Comparison of ENCODE assay signal across 1 cellular context in the genomic region with DNA sequence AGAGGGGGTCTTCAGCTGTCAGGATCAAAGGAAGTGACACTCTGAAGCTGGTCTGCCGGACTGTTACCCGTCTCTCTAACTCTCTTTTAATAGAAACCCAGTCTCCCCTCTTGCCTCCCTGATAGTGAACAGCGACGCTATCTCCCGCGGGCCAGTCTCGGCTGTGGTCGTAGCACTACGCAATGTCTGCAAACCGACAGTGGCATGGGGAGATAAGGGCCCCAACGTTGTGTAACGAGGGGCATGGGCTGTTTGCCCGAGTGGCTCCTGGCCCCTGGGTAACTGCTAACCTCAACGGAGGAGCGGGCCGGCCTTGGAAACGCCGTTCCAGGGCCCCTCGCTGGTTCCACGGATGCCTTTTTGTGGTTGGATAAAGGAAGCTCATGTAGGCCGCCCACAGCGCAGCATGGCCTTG.
A peak's percentile ranks its signal among the peaks of the same experiment; 100 is the strongest.
TF ChIP-seq lines count a peak whose summit lies in the region.

No MANE protein-coding gene starts in this region.

TF ChIP-seq in K562, 482 proteins besides CTCF, POLR2A, EP300 and RAD21 (continued from another document and continues in another):
- TF ChIP-seq, protein P1, sequence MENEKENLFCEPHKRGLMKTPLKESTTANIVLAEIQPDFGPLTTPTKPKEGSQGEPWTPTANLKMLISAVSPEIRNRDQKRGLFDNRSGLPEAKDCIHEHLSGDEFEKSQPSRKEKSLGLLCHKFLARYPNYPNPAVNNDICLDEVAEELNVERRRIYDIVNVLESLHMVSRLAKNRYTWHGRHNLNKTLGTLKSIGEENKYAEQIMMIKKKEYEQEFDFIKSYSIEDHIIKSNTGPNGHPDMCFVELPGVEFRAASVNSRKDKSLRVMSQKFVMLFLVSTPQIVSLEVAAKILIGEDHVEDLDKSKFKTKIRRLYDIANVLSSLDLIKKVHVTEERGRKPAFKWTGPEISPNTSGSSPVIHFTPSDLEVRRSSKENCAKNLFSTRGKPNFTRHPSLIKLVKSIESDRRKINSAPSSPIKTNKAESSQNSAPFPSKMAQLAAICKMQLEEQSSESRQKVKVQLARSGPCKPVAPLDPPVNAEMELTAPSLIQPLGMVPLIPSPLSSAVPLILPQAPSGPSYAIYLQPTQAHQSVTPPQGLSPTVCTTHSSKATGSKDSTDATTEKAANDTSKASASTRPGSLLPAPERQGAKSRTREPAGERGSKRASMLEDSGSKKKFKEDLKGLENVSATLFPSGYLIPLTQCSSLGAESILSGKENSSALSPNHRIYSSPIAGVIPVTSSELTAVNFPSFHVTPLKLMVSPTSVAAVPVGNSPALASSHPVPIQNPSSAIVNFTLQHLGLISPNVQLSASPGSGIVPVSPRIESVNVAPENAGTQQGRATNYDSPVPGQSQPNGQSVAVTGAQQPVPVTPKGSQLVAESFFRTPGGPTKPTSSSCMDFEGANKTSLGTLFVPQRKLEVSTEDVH (IDR thresholded peaks at IDR 0.05; ENCODE audit: low read depth, partially characterized antibody): no peak
- TF ChIP-seq DDX20 (tag; IDR thresholded peaks at IDR 0.05; ENCODE audit: low read depth) (no peak), ZNF384 (IDR thresholded peaks at IDR 0.05; ENCODE audit: low read depth, low read length) (no peak), RUNX1 (IDR thresholded peaks at IDR 0.05; ENCODE audit: low read depth) (peak; percentile 84), CBFA2T3 (IDR thresholded peaks at IDR 0.05) (peak; percentile 94), SUPT5H (IDR thresholded peaks at IDR 0.05) (no peak), PML (IDR thresholded peaks at IDR 0.05; ENCODE audit: low read length) (peak; percentile 84), CBX1 (IDR thresholded peaks at IDR 0.05; ENCODE audit: low read depth) (no peak), SOX6 (IDR thresholded peaks at IDR 0.05) (peak; percentile 68), HDAC1 (IDR thresholded peaks at IDR 0.05) (0 out of 4 replicates have a peak, but pooled peaks of 1 of the 2 experiments have one; percentile 19), ERF (CRISPR knock-in tag; IDR thresholded peaks at IDR 0.05) (0 out of 2 replicates have a peak, but pooled peaks have one; percentile 46), ZNF274 (IDR thresholded peaks at IDR 0.05; ENCODE audit: borderline replicate concordance, low read depth, low read length) (no peak), ZNF766 (CRISPR knock-in tag; conservative IDR thresholded peaks at IDR 0.05) (peak; percentile 45; the same call in 1 of the 2 replicates), HIVEP1 (CRISPR knock-in tag; IDR thresholded peaks at IDR 0.05) (no peak), ZNF444 (CRISPR knock-in tag; IDR thresholded peaks at IDR 0.05) (0 out of 2 replicates have a peak, but pooled peaks have one; percentile 21), FOXM1 (IDR thresholded peaks at IDR 0.05; ENCODE audit: low read depth) (peak; percentile 48; the same call in 1 of the 2 replicates), FOXM1 (CRISPR knock-in tag; IDR thresholded peaks at IDR 0.05; ENCODE audit: low read depth) (no peak), CBX3 (IDR thresholded peaks at IDR 0.05; ENCODE audit: borderline replicate concordance in 1 of 2, low read length in 2 of 2) (peak in 1 of 2 experiments; percentile 71; a peak in 1 of 3 replicates), GATAD2A (IDR thresholded peaks at IDR 0.05) (no peak), POLR2AphosphoS5 (IDR thresholded peaks at IDR 0.05; ENCODE audit: control insufficient read depth, insufficient read depth, low read depth, low read length) (peak; percentile 91), ZNF583 (CRISPR knock-in tag; IDR thresholded peaks at IDR 0.05) (peak; percentile 70; the same call in 1 of the 2 replicates), TAL1 (IDR thresholded peaks at IDR 0.05) (peak; percentile 86), ARID1B (IDR thresholded peaks at IDR 0.05) (peak; percentile 93), CEBPG (CRISPR knock-in tag; IDR thresholded peaks at IDR 0.05) (peak; percentile 79), CEBPG (tag; conservative IDR thresholded peaks at IDR 0.05 in 1 of 2, IDR thresholded peaks at IDR 0.05 in 1 of 2) (peak; percentile 54 to 67; a peak in 3 of 4 replicates), ATF7 (IDR thresholded peaks at IDR 0.05) (peak; percentile 46; the same call in 1 of the 2 replicates), ZNF197 (CRISPR knock-in tag; IDR thresholded peaks at IDR 0.05; ENCODE audit: low read depth) (no peak), MAZ (CRISPR knock-in tag; conservative IDR thresholded peaks at IDR 0.05 in 1 of 2, IDR thresholded peaks at IDR 0.05 in 1 of 2) (peak; percentile 56 to 83), HMGN3 (IDR thresholded peaks at IDR 0.05; ENCODE audit: borderline replicate concordance, extremely low read depth, insufficient read length, low read depth, low read length) (peak; percentile 66), HDAC3 (IDR thresholded peaks at IDR 0.05; ENCODE audit: borderline replicate concordance, partially characterized antibody) (peak; percentile 67), LEF1 (IDR thresholded peaks at IDR 0.05) (peak; percentile 59; the same call in 1 of the 2 replicates), TRIM24 (IDR thresholded peaks at IDR 0.05) (peak; percentile 92), ESRRA (IDR thresholded peaks at IDR 0.05; ENCODE audit: borderline replicate concordance, low read depth) (peak; percentile 29; the same call in 1 of the 2 replicates), ZNF239 (CRISPR knock-in tag; IDR thresholded peaks at IDR 0.05) (peak; percentile 72), SNRNP70 (optimal IDR thresholded peaks at IDR 0.05; ENCODE audit: low read depth, low read length) (no peak), SP2 (IDR thresholded peaks at IDR 0.05; ENCODE audit: extremely low read depth, low read depth, low read length, poor library complexity, severe bottlenecking) (no peak), CTBP1 (IDR thresholded peaks at IDR 0.05; ENCODE audit: borderline replicate concordance) (peak; percentile 53; the same call in 1 of the 2 replicates), ZNF644 (tag; IDR thresholded peaks at IDR 0.05; ENCODE audit: low read depth) (no peak), SMARCE1 (IDR thresholded peaks at IDR 0.05) (peak; percentile 80), CBFB (CRISPR knock-in tag; IDR thresholded peaks at IDR 0.05) (peak; percentile 92; the same call in 1 of the 2 replicates), SMAD4 (CRISPR knock-in tag; conservative IDR thresholded peaks at IDR 0.05) (peak; percentile 96), HDAC2 (IDR thresholded peaks at IDR 0.05) (0 out of 2 replicates have a peak, but pooled peaks have one; percentile 35)
- TF ChIP-seq, protein P2, sequence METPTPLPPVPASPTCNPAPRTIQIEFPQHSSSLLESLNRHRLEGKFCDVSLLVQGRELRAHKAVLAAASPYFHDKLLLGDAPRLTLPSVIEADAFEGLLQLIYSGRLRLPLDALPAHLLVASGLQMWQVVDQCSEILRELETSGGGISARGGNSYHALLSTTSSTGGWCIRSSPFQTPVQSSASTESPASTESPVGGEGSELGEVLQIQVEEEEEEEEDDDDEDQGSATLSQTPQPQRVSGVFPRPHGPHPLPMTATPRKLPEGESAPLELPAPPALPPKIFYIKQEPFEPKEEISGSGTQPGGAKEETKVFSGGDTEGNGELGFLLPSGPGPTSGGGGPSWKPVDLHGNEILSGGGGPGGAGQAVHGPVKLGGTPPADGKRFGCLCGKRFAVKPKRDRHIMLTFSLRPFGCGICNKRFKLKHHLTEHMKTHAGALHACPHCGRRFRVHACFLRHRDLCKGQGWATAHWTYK (CRISPR knock-in tag; IDR thresholded peaks at IDR 0.05): peak; percentile 84
- TF ChIP-seq, protein P3, sequence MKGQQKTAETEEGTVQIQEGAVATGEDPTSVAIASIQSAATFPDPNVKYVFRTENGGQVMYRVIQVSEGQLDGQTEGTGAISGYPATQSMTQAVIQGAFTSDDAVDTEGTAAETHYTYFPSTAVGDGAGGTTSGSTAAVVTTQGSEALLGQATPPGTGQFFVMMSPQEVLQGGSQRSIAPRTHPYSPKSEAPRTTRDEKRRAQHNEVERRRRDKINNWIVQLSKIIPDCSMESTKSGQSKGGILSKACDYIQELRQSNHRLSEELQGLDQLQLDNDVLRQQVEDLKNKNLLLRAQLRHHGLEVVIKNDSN (CRISPR knock-in tag; IDR thresholded peaks at IDR 0.05): no peak
- TF ChIP-seq, protein P4, sequence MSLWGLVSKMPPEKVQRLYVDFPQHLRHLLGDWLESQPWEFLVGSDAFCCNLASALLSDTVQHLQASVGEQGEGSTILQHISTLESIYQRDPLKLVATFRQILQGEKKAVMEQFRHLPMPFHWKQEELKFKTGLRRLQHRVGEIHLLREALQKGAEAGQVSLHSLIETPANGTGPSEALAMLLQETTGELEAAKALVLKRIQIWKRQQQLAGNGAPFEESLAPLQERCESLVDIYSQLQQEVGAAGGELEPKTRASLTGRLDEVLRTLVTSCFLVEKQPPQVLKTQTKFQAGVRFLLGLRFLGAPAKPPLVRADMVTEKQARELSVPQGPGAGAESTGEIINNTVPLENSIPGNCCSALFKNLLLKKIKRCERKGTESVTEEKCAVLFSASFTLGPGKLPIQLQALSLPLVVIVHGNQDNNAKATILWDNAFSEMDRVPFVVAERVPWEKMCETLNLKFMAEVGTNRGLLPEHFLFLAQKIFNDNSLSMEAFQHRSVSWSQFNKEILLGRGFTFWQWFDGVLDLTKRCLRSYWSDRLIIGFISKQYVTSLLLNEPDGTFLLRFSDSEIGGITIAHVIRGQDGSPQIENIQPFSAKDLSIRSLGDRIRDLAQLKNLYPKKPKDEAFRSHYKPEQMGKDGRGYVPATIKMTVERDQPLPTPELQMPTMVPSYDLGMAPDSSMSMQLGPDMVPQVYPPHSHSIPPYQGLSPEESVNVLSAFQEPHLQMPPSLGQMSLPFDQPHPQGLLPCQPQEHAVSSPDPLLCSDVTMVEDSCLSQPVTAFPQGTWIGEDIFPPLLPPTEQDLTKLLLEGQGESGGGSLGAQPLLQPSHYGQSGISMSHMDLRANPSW (CRISPR knock-in tag; IDR thresholded peaks at IDR 0.05): no peak
- TF ChIP-seq, protein P5, sequence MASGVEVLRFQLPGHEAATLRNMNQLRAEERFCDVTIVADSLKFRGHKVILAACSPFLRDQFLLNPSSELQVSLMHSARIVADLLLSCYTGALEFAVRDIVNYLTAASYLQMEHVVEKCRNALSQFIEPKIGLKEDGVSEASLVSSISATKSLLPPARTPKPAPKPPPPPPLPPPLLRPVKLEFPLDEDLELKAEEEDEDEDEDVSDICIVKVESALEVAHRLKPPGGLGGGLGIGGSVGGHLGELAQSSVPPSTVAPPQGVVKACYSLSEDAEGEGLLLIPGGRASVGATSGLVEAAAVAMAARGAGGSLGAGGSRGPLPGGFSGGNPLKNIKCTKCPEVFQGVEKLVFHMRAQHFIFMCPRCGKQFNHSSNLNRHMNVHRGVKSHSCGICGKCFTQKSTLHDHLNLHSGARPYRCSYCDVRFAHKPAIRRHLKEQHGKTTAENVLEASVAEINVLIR (CRISPR knock-in tag; IDR thresholded peaks at IDR 0.05): 0 out of 2 replicates have a peak, but pooled peaks have one; percentile 57
- TF ChIP-seq, protein P6, sequence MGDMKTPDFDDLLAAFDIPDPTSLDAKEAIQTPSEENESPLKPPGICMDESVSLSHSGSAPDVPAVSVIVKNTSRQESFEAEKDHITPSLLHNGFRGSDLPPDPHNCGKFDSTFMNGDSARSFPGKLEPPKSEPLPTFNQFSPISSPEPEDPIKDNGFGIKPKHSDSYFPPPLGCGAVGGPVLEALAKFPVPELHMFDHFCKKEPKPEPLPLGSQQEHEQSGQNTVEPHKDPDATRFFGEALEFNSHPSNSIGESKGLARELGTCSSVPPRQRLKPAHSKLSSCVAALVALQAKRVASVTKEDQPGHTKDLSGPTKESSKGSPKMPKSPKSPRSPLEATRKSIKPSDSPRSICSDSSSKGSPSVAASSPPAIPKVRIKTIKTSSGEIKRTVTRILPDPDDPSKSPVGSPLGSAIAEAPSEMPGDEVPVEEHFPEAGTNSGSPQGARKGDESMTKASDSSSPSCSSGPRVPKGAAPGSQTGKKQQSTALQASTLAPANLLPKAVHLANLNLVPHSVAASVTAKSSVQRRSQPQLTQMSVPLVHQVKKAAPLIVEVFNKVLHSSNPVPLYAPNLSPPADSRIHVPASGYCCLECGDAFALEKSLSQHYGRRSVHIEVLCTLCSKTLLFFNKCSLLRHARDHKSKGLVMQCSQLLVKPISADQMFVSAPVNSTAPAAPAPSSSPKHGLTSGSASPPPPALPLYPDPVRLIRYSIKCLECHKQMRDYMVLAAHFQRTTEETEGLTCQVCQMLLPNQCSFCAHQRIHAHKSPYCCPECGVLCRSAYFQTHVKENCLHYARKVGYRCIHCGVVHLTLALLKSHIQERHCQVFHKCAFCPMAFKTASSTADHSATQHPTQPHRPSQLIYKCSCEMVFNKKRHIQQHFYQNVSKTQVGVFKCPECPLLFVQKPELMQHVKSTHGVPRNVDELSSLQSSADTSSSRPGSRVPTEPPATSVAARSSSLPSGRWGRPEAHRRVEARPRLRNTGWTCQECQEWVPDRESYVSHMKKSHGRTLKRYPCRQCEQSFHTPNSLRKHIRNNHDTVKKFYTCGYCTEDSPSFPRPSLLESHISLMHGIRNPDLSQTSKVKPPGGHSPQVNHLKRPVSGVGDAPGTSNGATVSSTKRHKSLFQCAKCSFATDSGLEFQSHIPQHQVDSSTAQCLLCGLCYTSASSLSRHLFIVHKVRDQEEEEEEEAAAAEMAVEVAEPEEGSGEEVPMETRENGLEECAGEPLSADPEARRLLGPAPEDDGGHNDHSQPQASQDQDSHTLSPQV (IDR thresholded peaks at IDR 0.05): no peak
- TF ChIP-seq, protein P7, sequence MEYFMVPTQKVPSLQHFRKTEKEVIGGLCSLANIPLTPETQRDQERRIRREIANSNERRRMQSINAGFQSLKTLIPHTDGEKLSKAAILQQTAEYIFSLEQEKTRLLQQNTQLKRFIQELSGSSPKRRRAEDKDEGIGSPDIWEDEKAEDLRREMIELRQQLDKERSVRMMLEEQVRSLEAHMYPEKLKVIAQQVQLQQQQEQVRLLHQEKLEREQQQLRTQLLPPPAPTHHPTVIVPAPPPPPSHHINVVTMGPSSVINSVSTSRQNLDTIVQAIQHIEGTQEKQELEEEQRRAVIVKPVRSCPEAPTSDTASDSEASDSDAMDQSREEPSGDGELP (CRISPR knock-in tag; IDR thresholded peaks at IDR 0.05; ENCODE audit: borderline replicate concordance): peak; percentile 52; the same call in 1 of the 2 replicates
- TF ChIP-seq, protein P8, sequence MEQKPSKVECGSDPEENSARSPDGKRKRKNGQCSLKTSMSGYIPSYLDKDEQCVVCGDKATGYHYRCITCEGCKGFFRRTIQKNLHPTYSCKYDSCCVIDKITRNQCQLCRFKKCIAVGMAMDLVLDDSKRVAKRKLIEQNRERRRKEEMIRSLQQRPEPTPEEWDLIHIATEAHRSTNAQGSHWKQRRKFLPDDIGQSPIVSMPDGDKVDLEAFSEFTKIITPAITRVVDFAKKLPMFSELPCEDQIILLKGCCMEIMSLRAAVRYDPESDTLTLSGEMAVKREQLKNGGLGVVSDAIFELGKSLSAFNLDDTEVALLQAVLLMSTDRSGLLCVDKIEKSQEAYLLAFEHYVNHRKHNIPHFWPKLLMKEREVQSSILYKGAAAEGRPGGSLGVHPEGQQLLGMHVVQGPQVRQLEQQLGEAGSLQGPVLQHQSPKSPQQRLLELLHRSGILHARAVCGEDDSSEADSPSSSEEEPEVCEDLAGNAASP (IDR thresholded peaks at IDR 0.05): no peak
- TF ChIP-seq, protein P9, sequence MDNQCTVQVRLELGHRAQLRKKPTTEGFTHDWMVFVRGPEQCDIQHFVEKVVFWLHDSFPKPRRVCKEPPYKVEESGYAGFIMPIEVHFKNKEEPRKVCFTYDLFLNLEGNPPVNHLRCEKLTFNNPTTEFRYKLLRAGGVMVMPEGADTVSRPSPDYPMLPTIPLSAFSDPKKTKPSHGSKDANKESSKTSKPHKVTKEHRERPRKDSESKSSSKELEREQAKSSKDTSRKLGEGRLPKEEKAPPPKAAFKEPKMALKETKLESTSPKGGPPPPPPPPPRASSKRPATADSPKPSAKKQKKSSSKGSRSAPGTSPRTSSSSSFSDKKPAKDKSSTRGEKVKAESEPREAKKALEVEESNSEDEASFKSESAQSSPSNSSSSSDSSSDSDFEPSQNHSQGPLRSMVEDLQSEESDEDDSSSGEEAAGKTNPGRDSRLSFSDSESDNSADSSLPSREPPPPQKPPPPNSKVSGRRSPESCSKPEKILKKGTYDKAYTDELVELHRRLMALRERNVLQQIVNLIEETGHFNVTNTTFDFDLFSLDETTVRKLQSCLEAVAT (IDR thresholded peaks at IDR 0.05): 0 out of 4 replicates have a peak, but pooled peaks of 1 of the 2 experiments have one; percentile 65
